Comparison of ENCODE assay signal across 8 cellular contexts in the genomic region with DNA sequence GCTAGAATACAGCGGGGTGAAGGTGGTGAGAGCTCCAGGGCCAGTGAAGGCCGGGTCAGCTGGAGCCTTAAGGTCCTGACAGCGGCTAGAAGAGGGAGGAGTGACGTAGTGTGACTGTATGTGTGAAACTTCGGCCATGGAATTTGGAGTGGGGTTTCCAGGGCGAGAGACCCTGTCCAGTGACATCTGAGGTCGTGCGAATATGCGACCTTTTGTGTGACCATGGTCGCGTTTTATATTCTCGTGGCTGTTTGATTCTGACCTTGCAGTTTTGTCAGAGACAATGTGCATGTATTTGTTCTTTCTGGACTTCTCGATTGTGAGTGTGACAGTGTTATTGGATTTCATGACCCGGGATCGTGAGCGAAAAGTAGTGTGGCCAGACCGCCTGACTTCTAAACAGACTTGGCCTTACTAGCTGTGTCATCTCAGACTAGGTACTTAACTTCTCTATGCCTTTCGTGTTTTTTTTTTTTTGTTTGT. TPM values are rescaled to one million over a fixed set of nuclear protein-coding genes. Genes with fewer than 3 reads are reported as not detected.
A peak's percentile ranks its signal among the peaks of the same experiment; 100 is the strongest.
DNase-seq lines count a peak whose midpoint lies in the region; ATAC-seq and TF ChIP-seq lines count a peak whose summit lies in the region.

No MANE protein-coding gene starts in this region.

- intact Hi-C loops in dorsolateral prefrontal cortex (cut with DNase I) = loop anchor here (2.0 to 10.0 kb wide), 12 partner anchors 39 to 939 kb away; partner anchors contain the start of genes ZNF260 (in 2 of the 2), ZNF383 (in 2 of the 2), ZNF420 (in 2 of the 2) and ZNF540 (in 2 of the 2)

- H3K36me3 ChIP-seq in BJ (ENCODE audit: control insufficient read depth, insufficient read depth, low read length) (peaks cover 2% of the 10 kb centered on the region), MG63 (no peaks in the 10 kb centered on the region; the same call in 1 of the 2 replicates)

- POLR2A ChIA-PET in BJ (lab: Charles Lee) = interaction anchor here (0.6 kb wide), 1 partner anchor 17 kb away, joined by 3 read pairs; no protein-coding TSS in a partner anchor

- H3K27me3 ChIP-seq in BJ (ENCODE audit: control insufficient read depth, insufficient read depth, low read length) = no peaks in the 10 kb centered on the region
- no peaks in the 10 kb centered on the region for H3K27me3 ChIP-seq in MG63
- no peaks in the 10 kb centered on the region for H3K27me3 ChIP-seq in dorsolateral prefrontal cortex

- peak overlapping the region; percentile 97 for H3K4me3 Mint-ChIP-seq in natural killer cell treated with Interleukin-12 subunit alpha and Interleukin-12 subunit beta and Interleukin-15 and Interleukin-18, amount 100 ng/mL, for 72 hours

- no peaks in the 10 kb centered on the region for H3K27me3 Mint-ChIP-seq in natural killer cell treated with Interleukin-12 subunit alpha and Interleukin-12 subunit beta and Interleukin-15 and Interleukin-18, amount 100 ng/mL, for 72 hours

- H3K9me3 ChIP-seq in MG63 = peaks cover 42% of the 10 kb centered on the region

- no peak for ATAC-seq in natural killer cell treated with Interleukin-12 subunit alpha and Interleukin-12 subunit beta and Interleukin-15 and Interleukin-18, amount 100 ng/mL, for 72 hours
- no peak for ATAC-seq in HG02970 (IDR thresholded peaks at IDR 0.05; ENCODE audit: low FRiP score, unreplicated experiment)

- CTCF ChIA-PET in BJ (lab: Yijun Ruan, JAX) = no interaction called here

- DNase-seq in BJ (ENCODE audit: low read depth) (no peak), MG63 (no peak), dorsolateral prefrontal cortex (no peak), NCI-H1436 (lab: John Stamatoyannopoulos, UW) (no peak), Kasumi-1 (lab: John Stamatoyannopoulos, UW) (no peak)
- no peak for DNase-seq in natural killer cell treated with Interleukin-12 subunit alpha and Interleukin-12 subunit beta and Interleukin-15 and Interleukin-18, amount 100 ng/mL, for 72 hours (ENCODE audit: low spot score)
- no peak for DNase-seq in NK-92 treated with Interleukin-12 subunit alpha and Interleukin-12 subunit beta, amount 100 ng/mL, for 24 hours (lab: John Stamatoyannopoulos, UW)

- H3K4me1 Mint-ChIP-seq in natural killer cell treated with Interleukin-12 subunit alpha and Interleukin-12 subunit beta and Interleukin-15 and Interleukin-18, amount 100 ng/mL, for 72 hours (ENCODE audit: low read depth in 2 of 2) = peaks cover 28 to 32% of the 10 kb centered on the region in 2 donors

- TF ChIP-seq CTCF in BJ (IDR thresholded peaks at IDR 0.05; ENCODE audit: insufficient read depth, low read depth, low read length) (no peak), dorsolateral prefrontal cortex (IDR thresholded peaks at IDR 0.05 in 54 of 56, conservative IDR thresholded peaks at IDR 0.05 in 2 of 56; ENCODE audit: low read depth in 1 of 56, partially characterized antibody in 56 of 56) (peak in 1 of 56 donors; percentile 3)

- H3K4me3 ChIP-seq in BJ (ENCODE audit: low read depth, low read length) (peak overlapping the region; percentile 73), MG63 (peak overlapping the region; percentile 56), dorsolateral prefrontal cortex (peak overlapping the region; percentile 64 to 100 (median 90))

- peaks cover 27% of the 10 kb centered on the region for H3K36me3 Mint-ChIP-seq in natural killer cell treated with Interleukin-12 subunit alpha and Interleukin-12 subunit beta and Interleukin-15 and Interleukin-18, amount 100 ng/mL, for 72 hours

- peaks cover 8% of the 10 kb centered on the region for H3K9me3 Mint-ChIP-seq in natural killer cell treated with Interleukin-12 subunit alpha and Interleukin-12 subunit beta and Interleukin-15 and Interleukin-18, amount 100 ng/mL, for 72 hours

- peak overlapping the region in 58 of 59 donors; percentile 63 to 99 (median 95) for H3K27ac ChIP-seq in dorsolateral prefrontal cortex

- peak overlapping the region; percentile 83 to 91 for H3K27ac Mint-ChIP-seq in natural killer cell treated with Interleukin-12 subunit alpha and Interleukin-12 subunit beta and Interleukin-15 and Interleukin-18, amount 100 ng/mL, for 72 hours

RNA-seq across cellular contexts. Expression of gene ZNF569, which starts 0.4 kb away (rescaled TPM):
- polyA plus RNA-seq in BJ (2011; rRNA removed) = 2.1 and 3.1 TPM in 2 replicates
- polyA minus RNA-seq in BJ (2011; rRNA and poly(A)+ RNA removed) = 2.4 and 2.8 TPM in 2 replicates
- 2.0 and 2.5 TPM in 2 replicates for total RNA-seq in MG63 (2014; rRNA removed; shearing (Covaris generic); ENCODE audit: low replicate concordance)
- total RNA-seq in dorsolateral prefrontal cortex = 10 to 100 TPM in 109 of 120 experiments, 1 to 10 TPM in 11; 8.0 to 18.7 (median 13.3) TPM
- 1 to 10 TPM; 3.6 to 6.2 TPM for total RNA-seq in natural killer cell treated with Interleukin-12 subunit alpha and Interleukin-12 subunit beta and Interleukin-15 and Interleukin-18, amount 100 ng/mL, for 72 hours

RNA-seq across cellular contexts. Expression of gene ZNF570, which starts 1.5 kb away (rescaled TPM):
- polyA plus RNA-seq in BJ (2011; rRNA removed) = 1.4 and 3.5 TPM in 2 replicates
- polyA minus RNA-seq in BJ (2011; rRNA and poly(A)+ RNA removed) = 4.8 and 5.8 TPM in 2 replicates
- not detected in 2 replicates for total RNA-seq in MG63 (2014; rRNA removed; shearing (Covaris generic); ENCODE audit: low replicate concordance)
- 10 to 100 TPM in 103 of 120 experiments, 1 to 10 TPM in 17; 7.8 to 19.9 (median 11.8) TPM for total RNA-seq in dorsolateral prefrontal cortex
- total RNA-seq in natural killer cell treated with Interleukin-12 subunit alpha and Interleukin-12 subunit beta and Interleukin-15 and Interleukin-18, amount 100 ng/mL, for 72 hours = 1 to 10 TPM; 3.6 to 7.1 TPM

RNA-seq across cellular contexts. Expression of gene ZNF793, which starts 39.1 kb away (rescaled TPM):
- polyA plus RNA-seq in BJ (2011; rRNA removed) = 1.1 TPM in 2 replicates
- 1.2 and 2.5 TPM in 2 replicates for polyA minus RNA-seq in BJ (2011; rRNA and poly(A)+ RNA removed)
- total RNA-seq in MG63 (2014; rRNA removed; shearing (Covaris generic); ENCODE audit: low replicate concordance) = not detected in 2 replicates
- total RNA-seq in dorsolateral prefrontal cortex = 10 to 100 TPM; 15.9 to 32.1 (median 22.9) TPM
- total RNA-seq in natural killer cell treated with Interleukin-12 subunit alpha and Interleukin-12 subunit beta and Interleukin-15 and Interleukin-18, amount 100 ng/mL, for 72 hours = 1 to 10 TPM; 4.1 to 4.7 TPM
